1 cellular context compared by ENCODE assay signal in genomic region chr10:72186213-72186612, GRCh38.
TF ChIP-seq lines count a peak whose summit lies in the region.

No MANE protein-coding gene starts in this region.

TF ChIP-seq in HepG2, 621 proteins besides CTCF, POLR2A, EP300 and RAD21:
- no peak for TF ChIP-seq PRDM15 (CRISPR knock-in tag; IDR thresholded peaks at IDR 0.05)
- no peak for TF ChIP-seq RBAK (CRISPR knock-in tag; IDR thresholded peaks at IDR 0.05)
- TF ChIP-seq ZNF652 (CRISPR knock-in tag; IDR thresholded peaks at IDR 0.05; ENCODE audit: borderline replicate concordance, low read depth): no peak
